29 cellular contexts compared by ENCODE assay signal in genomic region chr1:222801067-222801466, GRCh38.
"Had no signal": no experiment of that assay in that cellular context is flagged by ENCODE, and none has a peak within 500 bp of the region (broad histone marks: within the 10 kb centered on the region; RNA-seq: fewer than 3 reads in every experiment).

No MANE protein-coding gene starts in this region.

- H2AFZ ChIP-seq: hepatocyte had no signal

- H3K27ac ChIP-seq: hepatocyte, left lung, lower lobe of right lung, pancreas, prostate gland, sigmoid colon, spleen, tibial nerve, uterus had no signal

- H3K27ac Mint-ChIP-seq: naive thymus-derived CD4-positive, alpha-beta T cell; natural killer cell treated with Interleukin-12 subunit alpha and Interleukin-12 subunit beta and Interleukin-15 and Interleukin-18, amount 100 ng/mL, for 72 hours; stimulated activated memory B cell treated with anti-CD40 and anti-IgM and Interleukin-4, amounts not matched to agents 10 μg/mL and 1 μg/mL and 100 μg/mL, for 72 hours; stimulated activated naive CD8-positive, alpha-beta T cell treated with anti-CD3 and anti-CD28 coated beads, Interleukin-15, amount 100 ng/mL, for 72 hours; type B pancreatic cell had no signal

- H3K9me3 Mint-ChIP-seq: naive thymus-derived CD4-positive, alpha-beta T cell; natural killer cell treated with Interleukin-12 subunit alpha and Interleukin-12 subunit beta and Interleukin-15 and Interleukin-18, amount 100 ng/mL, for 72 hours; stimulated activated memory B cell treated with anti-CD40 and anti-IgM and Interleukin-4, amounts not matched to agents 10 μg/mL and 1 μg/mL and 100 μg/mL, for 72 hours; stimulated activated naive CD8-positive, alpha-beta T cell treated with anti-CD3 and anti-CD28 coated beads, Interleukin-15, amount 100 ng/mL, for 72 hours; type B pancreatic cell had no signal

- H3K4me3 ChIP-seq: hepatocyte, left lung, lower lobe of right lung, mucosa of descending colon, pancreas, prostate gland, sigmoid colon, spleen, tibial nerve, uterus had no signal

- ATAC-seq: left cardiac atrium; left lung; lower lobe of right lung; mucosa of descending colon; naive thymus-derived CD4-positive, alpha-beta T cell; natural killer cell treated with Interleukin-12 subunit alpha and Interleukin-12 subunit beta and Interleukin-15 and Interleukin-18, amount 100 ng/mL, for 72 hours; pancreas; right cardiac atrium; stimulated activated memory B cell treated with anti-CD40 and anti-IgM and Interleukin-4, amounts not matched to agents 10 μg/mL and 1 μg/mL and 100 μg/mL, for 72 hours; stimulated activated naive CD8-positive, alpha-beta T cell treated with anti-CD3 and anti-CD28 coated beads, Interleukin-15, amount 100 ng/mL, for 72 hours had no signal

- H3K36me3 ChIP-seq: left lung, lower lobe of right lung, pancreas, prostate gland, sigmoid colon, spleen, tibial nerve, uterus had no signal

- DNase-seq: islet precursor cell; kidney glomerular epithelial cell; left cardiac atrium; left lung; lower lobe of right lung; mammary epithelial cell; mesenchymal stem cell; midbrain; mucosa of descending colon; naive thymus-derived CD4-positive, alpha-beta T cell; pancreas; posterior cingulate gyrus; retina; right cardiac atrium; sigmoid colon; small intestine; spleen; stimulated activated CD4-positive, alpha-beta T cell treated with anti-CD3 and anti-CD28 coated beads, Interleukin-4, amount 100 ng/mL, for 4 hours; stimulated activated CD8-positive, alpha-beta memory T cell treated with anti-CD3 and anti-CD28 coated beads, Interleukin-4, amount 100 ng/mL, for 48 hours; stimulated activated naive CD4-positive, alpha-beta T cell treated with Interleukin-2 at 50 U/mL for 16 hours; stimulated activated naive CD8-positive, alpha-beta T cell treated with anti-CD3 and anti-CD28 coated beads, Interleukin-15, amount 100 ng/mL, for 72 hours; substantia nigra; uterus had no signal

- H3K4me3 Mint-ChIP-seq: naive thymus-derived CD4-positive, alpha-beta T cell; natural killer cell treated with Interleukin-12 subunit alpha and Interleukin-12 subunit beta and Interleukin-15 and Interleukin-18, amount 100 ng/mL, for 72 hours; stimulated activated memory B cell treated with anti-CD40 and anti-IgM and Interleukin-4, amounts not matched to agents 10 μg/mL and 1 μg/mL and 100 μg/mL, for 72 hours; stimulated activated naive CD8-positive, alpha-beta T cell treated with anti-CD3 and anti-CD28 coated beads, Interleukin-15, amount 100 ng/mL, for 72 hours; type B pancreatic cell had no signal

- H3K27me3 ChIP-seq: hepatocyte, left lung, pancreas, sigmoid colon, spleen, tibial nerve, uterus had no signal

- H3K27me3 Mint-ChIP-seq: stimulated activated memory B cell treated with anti-CD40 and anti-IgM and Interleukin-4, amounts not matched to agents 10 μg/mL and 1 μg/mL and 100 μg/mL, for 72 hours; type B pancreatic cell had no signal

- H3K4me2 ChIP-seq: hepatocyte had no signal

- H3K79me2 ChIP-seq: hepatocyte had no signal

- H3K4me1 ChIP-seq: lower lobe of right lung, pancreas, tibial nerve, uterus had no signal

- H3K9me3 ChIP-seq: left lung, lower lobe of right lung, mucosa of descending colon, pancreas, prostate gland, sigmoid colon, spleen, tibial nerve, uterus had no signal

- H3K36me3 Mint-ChIP-seq: naive thymus-derived CD4-positive, alpha-beta T cell; natural killer cell treated with Interleukin-12 subunit alpha and Interleukin-12 subunit beta and Interleukin-15 and Interleukin-18, amount 100 ng/mL, for 72 hours; stimulated activated memory B cell treated with anti-CD40 and anti-IgM and Interleukin-4, amounts not matched to agents 10 μg/mL and 1 μg/mL and 100 μg/mL, for 72 hours; type B pancreatic cell had no signal

- FAIRE-seq: pancreas, small intestine had no signal
